In the genomic region with DNA sequence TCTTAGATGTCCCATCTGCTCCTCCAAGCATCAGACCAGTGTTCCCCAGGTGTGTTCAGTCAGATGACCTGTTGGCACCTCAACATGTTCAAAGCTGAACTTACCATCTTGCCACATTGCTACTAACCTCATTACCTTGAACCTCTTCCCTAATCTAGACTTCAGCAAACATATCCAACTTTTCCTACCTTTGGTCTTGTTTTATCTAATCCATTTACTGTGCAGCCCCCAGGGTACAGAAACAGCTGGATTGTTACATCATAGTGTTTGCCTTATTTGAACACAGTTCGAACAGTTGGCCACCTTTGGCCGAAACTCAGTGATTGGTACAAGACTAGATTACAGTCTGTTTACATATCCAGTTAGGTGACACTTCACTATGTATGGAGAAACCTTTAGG, we compare ENCODE assay signal across 26 cellular contexts.
"Had no signal": no experiment of that assay in that cellular context is flagged by ENCODE, and none has a peak within 500 bp of the region (broad histone marks: within the 10 kb centered on the region; RNA-seq: fewer than 3 reads in every experiment).

No MANE protein-coding gene starts in this region.

- H3K27ac Mint-ChIP-seq: memory B cell, nephron progenitor cell had no signal

- H3K9me3 ChIP-seq: heart left ventricle, left lung, lower lobe of right lung, psoas muscle, stomach, thoracic aorta, transverse colon had no signal

- H3K27ac ChIP-seq: coronary artery, dorsolateral prefrontal cortex, heart left ventricle, left lung, lower lobe of right lung, psoas muscle, stomach, thoracic aorta, transverse colon had no signal

- H3K4me1 Mint-ChIP-seq: nephron progenitor cell had no signal

- H3K4me3 Mint-ChIP-seq: memory B cell, naive B cell, nephron progenitor cell had no signal

- H3K9me3 Mint-ChIP-seq: memory B cell had no signal

- FAIRE-seq: endometrium, frontal cortex, islet of Langerhans, urothelium cell line had no signal

- H3K4me1 ChIP-seq: psoas muscle had no signal

- H3K27me3 ChIP-seq: dorsolateral prefrontal cortex, heart left ventricle, left lung, transverse colon had no signal

- ATAC-seq: esophagus mucosa, heart left ventricle, left lung, lower lobe of right lung, psoas muscle, sciatic nerve had no signal

- DNase-seq: dorsolateral prefrontal cortex; effector CD8-positive, alpha-beta T cell; heart left ventricle; hypothalamus; kidney glomerular epithelial cell; left lung; lower lobe of right lung; midbrain; naive B cell; nephron progenitor cell; psoas muscle; retina; stimulated activated CD4-positive, alpha-beta T cell treated with anti-CD3 and anti-CD28 coated beads, Interleukin-2, amount 100 ng/mL, for 24 hours; stimulated activated naive CD4-positive, alpha-beta T cell; stomach; substantia nigra; transverse colon had no signal

- H3K36me3 ChIP-seq: heart left ventricle, left lung, lower lobe of right lung, stomach, thoracic aorta, transverse colon had no signal

- H3K4me3 ChIP-seq: coronary artery, dorsolateral prefrontal cortex, heart left ventricle, left lung, lower lobe of right lung, psoas muscle, stomach, thoracic aorta, transverse colon had no signal
